In genomic region chr1:224448428-224449017, GRCh38 we compare ENCODE assay signal across 15 cellular contexts. TPM values are rescaled to one million over a fixed set of nuclear protein-coding genes. Genes with fewer than 3 reads are reported as not detected.
DNase-seq lines count a peak whose midpoint lies in the region; ATAC-seq and TF ChIP-seq lines count a peak whose summit lies in the region.
"Had no signal": no experiment of that assay in that cellular context is flagged by ENCODE, and none has a peak within 500 bp of the region (broad histone marks: within the 10 kb centered on the region; RNA-seq: fewer than 3 reads in every experiment).

No MANE protein-coding gene starts in this region.

- TF ChIP-seq POLR2A in heart left ventricle (IDR thresholded peaks at IDR 0.05) = no peak

- WGBS in heart left ventricle, 4 donors = 57 to 65% (median 62%) methylated on average over 8 of the region's 8 CpGs

- H3K4me1 ChIP-seq in heart left ventricle (peaks cover 0 to 15% (median 2%) of the 10 kb centered on the region in 12 donors), left lung (peaks cover 0 to 5% of the 10 kb centered on the region in 2 donors)
- H3K4me1 ChIP-seq: BE2C had no signal

- no peaks in the 10 kb centered on the region for H3K9me3 Mint-ChIP-seq in dendritic cell treated with granulocyte-macrophage colony-stimulating factor and Interleukin-4, amounts not matched to agents 40 ng/mL and 50 ng/mL, for 4 days

- peak overlapping the region; percentile 5 for H3K27ac Mint-ChIP-seq in dendritic cell treated with granulocyte-macrophage colony-stimulating factor and Interleukin-4, amounts not matched to agents 40 ng/mL and 50 ng/mL, for 4 days

- H3K36me3 ChIP-seq in heart left ventricle = no peaks in the 10 kb centered on the region
- H3K36me3 ChIP-seq in left lung = no peaks in the 10 kb centered on the region
- H3K36me3 ChIP-seq: BE2C had no signal

- no peaks in the 10 kb centered on the region for H3K27me3 Mint-ChIP-seq in dendritic cell treated with granulocyte-macrophage colony-stimulating factor and Interleukin-4, amounts not matched to agents 40 ng/mL and 50 ng/mL, for 4 days

- DNase-seq in RKO (ENCODE audit: low spot score) = peak; percentile 28
- peak in 1 of 5 donors; percentile 38 for DNase-seq in heart left ventricle
- peak; percentile 28 for DNase-seq in myocyte (ENCODE audit: low read depth)
- no peak for DNase-seq in cerebellar nuclear complex (lab: John Stamatoyannopoulos, UW)
- DNase-seq in SK-N-DZ (ENCODE audit: low spot score) = no peak
- DNase-seq in left lung = no peak
- DNase-seq in Ammon's horn (ENCODE audit: low spot score) = no peak
- DNase-seq: BE2C, Kasumi-1, NCI-H1417, NCI-H1694 treated with DMSO at 0.1 percent for 48 hours, NCI-H2081 treated with DMSO at 0.1 percent for 48 hours, NCI-H526 treated with DMSO at 0.1 percent for 48 hours, SHP77 treated with DMSO at 0.1 percent for 48 hours had no signal

- H3K4me3 ChIP-seq in heart left ventricle = no peak overlapping the region
- H3K4me3 ChIP-seq in left lung = no peak overlapping the region

- ATAC-seq in heart left ventricle (peak; percentile 71 to 92 (median 86)), left lung (no peak)

- H3K36me3 Mint-ChIP-seq in dendritic cell treated with granulocyte-macrophage colony-stimulating factor and Interleukin-4, amounts not matched to agents 40 ng/mL and 50 ng/mL, for 4 days (ENCODE audit: low read depth) = no peaks in the 10 kb centered on the region

- H3K9me3 ChIP-seq in heart left ventricle = no peaks in the 10 kb centered on the region
- no peaks in the 10 kb centered on the region for H3K9me3 ChIP-seq in left lung
- H3K9me3 ChIP-seq: BE2C had no signal

- H3K4me3 Mint-ChIP-seq in dendritic cell treated with granulocyte-macrophage colony-stimulating factor and Interleukin-4, amounts not matched to agents 40 ng/mL and 50 ng/mL, for 4 days = no peak overlapping the region

- peak overlapping the region in 3 of 12 donors; percentile 12 to 50 (median 39) for H3K27ac ChIP-seq in heart left ventricle
- no peak overlapping the region for H3K27ac ChIP-seq in left lung

- H3K27me3 ChIP-seq in heart left ventricle (no peaks in the 10 kb centered on the region), left lung (no peaks in the 10 kb centered on the region)
- H3K27me3 ChIP-seq: BE2C had no signal

- peaks cover 30% of the 10 kb centered on the region for H3K4me1 Mint-ChIP-seq in dendritic cell treated with granulocyte-macrophage colony-stimulating factor and Interleukin-4, amounts not matched to agents 40 ng/mL and 50 ng/mL, for 4 days (ENCODE audit: low read depth)

- intact Hi-C loops in dendritic cell treated with granulocyte-macrophage colony-stimulating factor and Interleukin-4, amounts not matched to agents 40 ng/mL and 50 ng/mL, for 4 days (cut with micrococcal nuclease) = no loop called here
- intact Hi-C loops in heart left ventricle (cut with DNase I) = no loop called here
- intact Hi-C loops in left lung (cut with DNase I) = no loop called here

- TF ChIP-seq CTCF in heart left ventricle (IDR thresholded peaks at IDR 0.05) (no peak), left lung (IDR thresholded peaks at IDR 0.05) (no peak)

RNA-seq across cellular contexts. Expression of gene WDR26, which starts 13.9 kb away (rescaled TPM):
- 10 to 100 TPM; 44.3 to 83.8 (median 64.2) TPM for total RNA-seq in heart left ventricle
- 10 to 100 TPM; 20.2 to 28.7 TPM for polyA plus RNA-seq in heart left ventricle
- total RNA-seq in myocyte = 60.6 and 64.4 TPM in 2 replicates
- polyA plus RNA-seq in myocyte (2012) = 63.1 TPM
- 31.4 and 38.1 TPM in 2 replicates for polyA plus RNA-seq in SK-N-DZ (2014; cell fraction: cytosol; rRNA removed)
- 39.3 and 46.6 TPM in 2 replicates for polyA plus RNA-seq in SK-N-DZ (2014; cell fraction: nucleus; rRNA removed)
- total RNA-seq in left lung = 10 to 100 TPM; 84.5 to 86.6 TPM

Comparison
In these comparisons a context has a peak if more than half of its experiments do, and no peak if none do; other contexts are left out.
1. DNase-seq: peak in RKO (single experiment) and myocyte (single experiment); none in cerebellar nuclear complex (0 of 2), SK-N-DZ (single experiment), left lung (0 of 2) and Ammon's horn (single experiment).